Comparison of ENCODE assay signal across 22 cellular contexts in genomic region chr9:4677392-4677791, GRCh38. TPM values are rescaled to one million over a fixed set of nuclear protein-coding genes. Genes with fewer than 3 reads are reported as not detected.
DNase-seq lines count a peak whose midpoint lies in the region; ATAC-seq and TF ChIP-seq lines count a peak whose summit lies in the region.
"Had no signal": no experiment of that assay in that cellular context is flagged by ENCODE, and none has a peak within 500 bp of the region (broad histone marks: within the 10 kb centered on the region; RNA-seq: fewer than 3 reads in every experiment).

No MANE protein-coding gene starts in this region.

- H3K4ac ChIP-seq in mesenchymal stem cell (ENCODE audit: low read depth in 1 of 2, low read length in 2 of 2): no peak overlapping the region

- no peaks in the 10 kb centered on the region for H3K9me3 ChIP-seq in endodermal cell (ENCODE audit: control insufficient read depth, low read length)
- H3K9me3 ChIP-seq in mesenchymal stem cell (ENCODE audit: control insufficient read depth, low read length): no peaks in the 10 kb centered on the region
- H3K9me3 ChIP-seq in upper lobe of left lung: no peaks in the 10 kb centered on the region
- H3K9me3 ChIP-seq: testis had no signal

- H3K4me3 Mint-ChIP-seq in endodermal cell (no peak overlapping the region), mesothelial cell of epicardium (no peak overlapping the region)
- H3K4me3 Mint-ChIP-seq: activated CD4-positive, alpha-beta T cell treated with anti-CD3 and anti-CD28 coated beads, Interleukin-2, amount 10 ng/mL, durations not matched to agents 24 days and 14 days; activated T-cell treated with anti-CD3 and anti-CD28 coated beads, Interleukin-2, amount 50 U/mL, for 4 hours; CD4-positive, CD25-positive, alpha-beta regulatory T cell had no signal

- H3K27me3 ChIP-seq in endodermal cell (ENCODE audit: control insufficient read depth, insufficient read depth, low read length, poor library complexity, severe bottlenecking) (no peaks in the 10 kb centered on the region), mesenchymal stem cell (ENCODE audit: control insufficient read depth in 1 of 2, insufficient read depth in 1 of 2, low read length in 2 of 2) (no peaks in the 10 kb centered on the region), upper lobe of left lung (no peaks in the 10 kb centered on the region)
- H3K27me3 ChIP-seq: testis had no signal

- H3K18ac ChIP-seq in mesenchymal stem cell (ENCODE audit: low read depth in 1 of 2, low read length in 2 of 2): no peak overlapping the region

- H3K9ac ChIP-seq in endodermal cell (ENCODE audit: extremely low read depth, low read length, poor library complexity, severe bottlenecking) (peak overlapping the region; percentile 0), mesenchymal stem cell (ENCODE audit: low read length) (no peak overlapping the region)
- H3K9ac ChIP-seq: KMS-11 had no signal

- no peak overlapping the region for H3K4me2 ChIP-seq in mesenchymal stem cell (ENCODE audit: low read length, poor library complexity, severe bottlenecking)

- no peak for ATAC-seq in upper lobe of left lung (ENCODE audit: low FRiP score in 2 of 2)
- ATAC-seq in GM18519 (IDR thresholded peaks at IDR 0.05; ENCODE audit: low FRiP score, unreplicated experiment): no peak
- ATAC-seq: activated T-cell treated with anti-CD3 and anti-CD28 coated beads, Interleukin-2, amount 50 U/mL, for 4 hours had no signal

- H2AK5ac ChIP-seq in mesenchymal stem cell (ENCODE audit: low read length, severe bottlenecking): no peak overlapping the region

- no peak overlapping the region for H2BK5ac ChIP-seq in mesenchymal stem cell (ENCODE audit: low read depth, low read length, poor library complexity, severe bottlenecking)

- H3K36me3 ChIP-seq in endodermal cell (ENCODE audit: control insufficient read depth, insufficient read depth, low read length) (no peaks in the 10 kb centered on the region), mesenchymal stem cell (ENCODE audit: control insufficient read depth in 1 of 2, insufficient read depth in 2 of 2, low read depth in 1 of 2, low read length in 2 of 2) (no peaks in the 10 kb centered on the region), upper lobe of left lung (no peaks in the 10 kb centered on the region)
- H3K36me3 ChIP-seq: WERI-Rb-1 had no signal

- H2BK15ac ChIP-seq in mesenchymal stem cell (ENCODE audit: low read depth, poor library complexity, severe bottlenecking): no peak overlapping the region

- 90 to 94% methylated on average over 2 to 3 of the region's 3 CpGs for WGBS in endodermal cell (ENCODE audit: insufficient coverage in 1 of 2, insufficient read length in 1 of 2), 2 experiments
- 90% methylated on average over 3 of the region's 3 CpGs for WGBS in mesenchymal stem cell
- WGBS in upper lobe of left lung, 2 donors: 84 to 93% methylated on average over 3 of the region's 3 CpGs

- no peak overlapping the region for H3K14ac ChIP-seq in mesenchymal stem cell (ENCODE audit: low read length in 2 of 2)

- no peak overlapping the region for H3K27ac Mint-ChIP-seq in endodermal cell
- H3K27ac Mint-ChIP-seq in mesothelial cell of epicardium: no peak overlapping the region
- H3K27ac Mint-ChIP-seq: activated CD4-positive, alpha-beta T cell treated with anti-CD3 and anti-CD28 coated beads, Interleukin-2, amount 10 ng/mL, durations not matched to agents 24 days and 14 days; CD4-positive, CD25-positive, alpha-beta regulatory T cell had no signal

- no peaks in the 10 kb centered on the region for H3K79me1 ChIP-seq in mesenchymal stem cell (replicated peaks; ENCODE audit: low read length, poor library complexity, severe bottlenecking)

- H4K8ac ChIP-seq in mesenchymal stem cell (ENCODE audit: low read length): no peak overlapping the region

- H3K4me3 ChIP-seq in NB4 (ENCODE audit: low read depth, low read length) (no peak overlapping the region), endodermal cell (ENCODE audit: low read length) (no peak overlapping the region), mesenchymal stem cell (ENCODE audit: insufficient read depth in 1 of 2, low read depth in 1 of 2, low read length in 2 of 2) (no peak overlapping the region), upper lobe of left lung (no peak overlapping the region)
- H3K4me3 ChIP-seq: lung, testis had no signal

- no peak overlapping the region for H3K23ac ChIP-seq in mesenchymal stem cell (ENCODE audit: low read length in 2 of 2)

- no peak for TF ChIP-seq EP300 in upper lobe of left lung (IDR thresholded peaks at IDR 0.05)

- H3K36me3 Mint-ChIP-seq in endodermal cell (ENCODE audit: low read depth): no peaks in the 10 kb centered on the region
- no peaks in the 10 kb centered on the region for H3K36me3 Mint-ChIP-seq in mesothelial cell of epicardium

- H3K27me3 Mint-ChIP-seq in endodermal cell (ENCODE audit: insufficient read depth) (no peaks in the 10 kb centered on the region), mesothelial cell of epicardium (ENCODE audit: low read depth) (no peaks in the 10 kb centered on the region)
- H3K27me3 Mint-ChIP-seq: activated CD4-positive, alpha-beta T cell treated with anti-CD3 and anti-CD28 coated beads, Interleukin-2, amount 10 ng/mL, durations not matched to agents 24 days and 14 days had no signal

- H3K4me1 Mint-ChIP-seq in endodermal cell: no peaks in the 10 kb centered on the region
- no peaks in the 10 kb centered on the region for H3K4me1 Mint-ChIP-seq in mesothelial cell of epicardium
- H3K4me1 Mint-ChIP-seq: activated CD4-positive, alpha-beta T cell treated with anti-CD3 and anti-CD28 coated beads, Interleukin-2, amount 10 ng/mL, durations not matched to agents 24 days and 14 days had no signal

- TF ChIP-seq CTCF in NB4 (IDR thresholded peaks at IDR 0.05; ENCODE audit: low read depth, low read length) (no peak), endodermal cell (conservative IDR thresholded peaks at IDR 0.05) (no peak), upper lobe of left lung (IDR thresholded peaks at IDR 0.05) (no peak), mesothelial cell of epicardium (IDR thresholded peaks at IDR 0.05; ENCODE audit: unreplicated experiment) (no peak)

- peaks cover 3% of the 10 kb centered on the region for H3K4me1 ChIP-seq in endodermal cell (ENCODE audit: control insufficient read depth, insufficient read depth, low read length)
- peaks cover 3% of the 10 kb centered on the region for H3K4me1 ChIP-seq in mesenchymal stem cell (ENCODE audit: control insufficient read depth, insufficient read depth, low read depth, low read length)
- H3K4me1 ChIP-seq in upper lobe of left lung: peaks cover 9 to 24% (median 15%) of the 10 kb centered on the region in 4 donors

- no peak for TF ChIP-seq POLR2A in NB4 (IDR thresholded peaks at IDR 0.05; ENCODE audit: extremely low read depth, insufficient read length)
- TF ChIP-seq POLR2A in upper lobe of left lung (IDR thresholded peaks at IDR 0.05): no peak

- H4K91ac ChIP-seq in mesenchymal stem cell (ENCODE audit: low read length): no peak overlapping the region

- no peaks in the 10 kb centered on the region for H3K9me3 Mint-ChIP-seq in endodermal cell
- no peaks in the 10 kb centered on the region for H3K9me3 Mint-ChIP-seq in mesothelial cell of epicardium
- H3K9me3 Mint-ChIP-seq: activated CD4-positive, alpha-beta T cell treated with anti-CD3 and anti-CD28 coated beads, Interleukin-2, amount 10 ng/mL, durations not matched to agents 24 days and 14 days; activated T-cell treated with anti-CD3 and anti-CD28 coated beads, Interleukin-2, amount 50 U/mL, for 4 hours had no signal

- no peak overlapping the region for H2BK120ac ChIP-seq in mesenchymal stem cell (ENCODE audit: low read depth, low read length)

- H3K27ac ChIP-seq in endodermal cell (ENCODE audit: low read depth, low read length) (no peak overlapping the region), mesenchymal stem cell (ENCODE audit: low read length, poor library complexity, severe bottlenecking) (peak overlapping the region; percentile 93), upper lobe of left lung (peak overlapping the region in 3 of 4 donors; percentile 31 to 96 (median 90))
- H3K27ac ChIP-seq: testis, WERI-Rb-1 had no signal

- no peak overlapping the region for H2BK12ac ChIP-seq in mesenchymal stem cell (ENCODE audit: low read length in 2 of 2)

- DNase-seq in NB4 (ENCODE audit: low read depth) (peak; percentile 41), endodermal cell (no peak), mesenchymal stem cell (no peak), upper lobe of left lung (no peak), T-helper 9 cell (no peak), mesothelial cell of epicardium (ENCODE audit: low spot score in 2 of 2, unreplicated experiment in 2 of 2) (no peak), mucosa of gallbladder (ENCODE audit: low spot score) (no peak)
- DNase-seq: activated CD4-positive, alpha-beta T cell treated with anti-CD3 and anti-CD28 coated beads, Interleukin-2, amount 10 ng/mL, durations not matched to agents 24 days and 14 days; activated T-cell treated with anti-CD3 and anti-CD28 coated beads, Interleukin-2, amount 50 U/mL, for 4 hours; CD4-positive, CD25-positive, alpha-beta regulatory T cell; EL; H7; MM.1S; NCI-H1417 treated with DMSO at 0.1 percent for 48 hours; NCI-H2081 treated with DMSO at 0.1 percent for 48 hours; NCI-H446 treated with DMSO at 0.1 percent for 48 hours; stimulated activated naive CD4-positive, alpha-beta T cell; testis; WERI-Rb-1 had no signal

- no peak overlapping the region for H2AFZ ChIP-seq in mesenchymal stem cell (ENCODE audit: low read depth, low read length)

RNA-seq across cellular contexts. Expression of gene CDC37L1, which starts 2.0 kb away (rescaled TPM):
- 10 to 100 TPM; 18.4 to 22.2 TPM for total RNA-seq in endodermal cell
- polyA plus RNA-seq in endodermal cell (2013, experiment 1 of 2): 10.1 TPM
- 10.5 TPM for polyA plus RNA-seq in endodermal cell (2013, experiment 2 of 2)
- 9.8 TPM for polyA plus RNA-seq in mesenchymal stem cell (2013, experiment 1 of 2)
- 10.0 TPM for polyA plus RNA-seq in mesenchymal stem cell (2013, experiment 2 of 2)
- 10 to 100 TPM in 5 of 6 donors, 1 to 10 TPM in 1; 8.1 to 38.8 (median 18.2) TPM for total RNA-seq in upper lobe of left lung
- 12.6 to 13.2 TPM (median 12.7 TPM) in 3 replicates for total RNA-seq in mesothelial cell of epicardium
- 24.9 TPM for total RNA-seq in mucosa of gallbladder

RNA-seq across cellular contexts. Expression of gene SPATA6L, which starts 11.1 kb away (rescaled TPM):
- total RNA-seq in endodermal cell (1 to 10 TPM; 1.2 to 2.0 TPM), upper lobe of left lung (10 to 100 TPM in 3 of 6 donors, 1 to 10 TPM in 3; 7.4 to 38.4 (median 13.8) TPM), mesothelial cell of epicardium (5.5 to 6.7 TPM (median 6.1 TPM) in 3 replicates), mucosa of gallbladder (25.0 TPM)
- 0.89 TPM for polyA plus RNA-seq in endodermal cell (2013, experiment 1 of 2)
- polyA plus RNA-seq in endodermal cell (2013, experiment 2 of 2): 0.95 TPM
- polyA plus RNA-seq in mesenchymal stem cell (2013, experiment 1 of 2): 1.1 TPM
- polyA plus RNA-seq in mesenchymal stem cell (2013, experiment 2 of 2): 1.1 TPM
- total RNA-seq: activated CD4-positive, alpha-beta T cell treated with anti-CD3 and anti-CD28 coated beads, Interleukin-2, amount 10 ng/mL, durations not matched to agents 24 days and 14 days had no signal

RNA-seq across cellular contexts. Expression of gene PLPP6, which starts 15.3 kb away (rescaled TPM):
- total RNA-seq in endodermal cell (10 to 100 TPM; 13.1 to 19.6 TPM), upper lobe of left lung (1 to 10 TPM; 2.1 to 7.6 (median 5.9) TPM), mesothelial cell of epicardium (11.3 to 12.7 TPM (median 11.8 TPM) in 3 replicates), mucosa of gallbladder (9.2 TPM)
- polyA plus RNA-seq in endodermal cell (2013, experiment 1 of 2): 13.0 TPM
- polyA plus RNA-seq in endodermal cell (2013, experiment 2 of 2): 10.3 TPM
- polyA plus RNA-seq in mesenchymal stem cell (2013, experiment 1 of 2): 7.8 TPM
- polyA plus RNA-seq in mesenchymal stem cell (2013, experiment 2 of 2): 8.1 TPM
